ENCODE assay signal across 29 cellular contexts in genomic region chr5:137935694-137936093, GRCh38. TPM values are rescaled to one million over a fixed set of nuclear protein-coding genes. Genes with fewer than 3 reads are reported as not detected.
DNase-seq lines count a peak whose midpoint lies in the region; ATAC-seq, FAIRE-seq and TF ChIP-seq lines count a peak whose summit lies in the region.
"Had no signal": no experiment of that assay in that cellular context is flagged by ENCODE, and none has a peak within 500 bp of the region (broad histone marks: within the 10 kb centered on the region; RNA-seq: fewer than 3 reads in every experiment).

No MANE protein-coding gene starts in this region.

- POLR2A ChIA-PET in CD8-positive, alpha-beta T cell (lab: Charles Lee): interaction anchor here (1.7 kb wide), 1 partner anchor 47 kb away, joined by 6 read pairs; the partner anchor contains the start of gene PKD2L2

- TF ChIP-seq CTCF in CD8-positive, alpha-beta T cell (IDR thresholded peaks at IDR 0.05): no peak
- TF ChIP-seq CTCF in GM13977 (IDR thresholded peaks at IDR 0.05; ENCODE audit: extremely low read depth, insufficient read depth, missing control alignments): no peak

- H3K27me3 Mint-ChIP-seq in CD8-positive, alpha-beta T cell (ENCODE audit: low read depth): no peaks in the 10 kb centered on the region
- no peaks in the 10 kb centered on the region for H3K27me3 Mint-ChIP-seq in activated naive CD8-positive, alpha-beta T cell treated with anti-CD3 and anti-CD28 coated beads for 36 hours
- no peaks in the 10 kb centered on the region for H3K27me3 Mint-ChIP-seq in naive B cell
- H3K27me3 Mint-ChIP-seq: CD4-positive, CD25-positive, alpha-beta regulatory T cell; dendritic cell treated with granulocyte-macrophage colony-stimulating factor and Interleukin-4, amounts not matched to agents 40 ng/mL and 50 ng/mL, for 4 days had no signal

- no peak overlapping the region for H3K4me3 Mint-ChIP-seq in CD8-positive, alpha-beta T cell
- no peak overlapping the region for H3K4me3 Mint-ChIP-seq in activated naive CD8-positive, alpha-beta T cell treated with anti-CD3 and anti-CD28 coated beads for 36 hours
- no peak overlapping the region for H3K4me3 Mint-ChIP-seq in naive B cell
- H3K4me3 Mint-ChIP-seq: CD4-positive, CD25-positive, alpha-beta regulatory T cell; dendritic cell treated with granulocyte-macrophage colony-stimulating factor and Interleukin-4, amounts not matched to agents 40 ng/mL and 50 ng/mL, for 4 days had no signal

- H3K27me3 ChIP-seq in CD8-positive, alpha-beta T cell (ENCODE audit: insufficient read depth, low read length): no peaks in the 10 kb centered on the region
- H3K27me3 ChIP-seq: breast epithelium, tibial artery had no signal

- H3K27ac ChIP-seq in CD8-positive, alpha-beta T cell (ENCODE audit: low read depth, low read length): no peak overlapping the region
- H3K27ac ChIP-seq: breast epithelium, tibial artery had no signal

- H3K4me3 ChIP-seq in CD8-positive, alpha-beta T cell (ENCODE audit: low read depth, low read length): no peak overlapping the region
- H3K4me3 ChIP-seq: breast epithelium, tibial artery had no signal

- H3K9me3 ChIP-seq in CD8-positive, alpha-beta T cell (ENCODE audit: low read length): no peaks in the 10 kb centered on the region
- H3K9me3 ChIP-seq: breast epithelium, tibial artery had no signal

- peaks cover 8% of the 10 kb centered on the region for H3K36me3 ChIP-seq in CD8-positive, alpha-beta T cell (ENCODE audit: insufficient read depth, low read length)
- H3K36me3 ChIP-seq: breast epithelium had no signal

- intact Hi-C loops in CD8-positive, alpha-beta T cell (cut with DNase I, micrococcal nuclease): no loop called here

- peak; percentile 52 for FAIRE-seq in H54 (lab: Jason Lieb, UNC)
- FAIRE-seq: endothelial cell of umbilical vein had no signal

- ATAC-seq in CD8-positive, alpha-beta T cell: no peak
- no peak for ATAC-seq in naive B cell (ENCODE audit: low read depth in 2 of 2)

- no peak for TF ChIP-seq POLR2A in H54 (IDR thresholded peaks at IDR 0.05; ENCODE audit: low read depth, low read length)

- no peaks in the 10 kb centered on the region for H3K9me3 Mint-ChIP-seq in CD8-positive, alpha-beta T cell
- H3K9me3 Mint-ChIP-seq in activated naive CD8-positive, alpha-beta T cell treated with anti-CD3 and anti-CD28 coated beads for 36 hours: no peaks in the 10 kb centered on the region
- no peaks in the 10 kb centered on the region for H3K9me3 Mint-ChIP-seq in naive B cell
- H3K9me3 Mint-ChIP-seq: CD4-positive, CD25-positive, alpha-beta regulatory T cell; dendritic cell treated with granulocyte-macrophage colony-stimulating factor and Interleukin-4, amounts not matched to agents 40 ng/mL and 50 ng/mL, for 4 days had no signal

- peaks cover 36% of the 10 kb centered on the region for H3K36me3 Mint-ChIP-seq in CD8-positive, alpha-beta T cell
- H3K36me3 Mint-ChIP-seq in activated naive CD8-positive, alpha-beta T cell treated with anti-CD3 and anti-CD28 coated beads for 36 hours: peaks cover 29% of the 10 kb centered on the region
- H3K36me3 Mint-ChIP-seq in naive B cell: peaks cover 9 to 17% of the 10 kb centered on the region in 2 donors

- CTCF ChIA-PET in CD8-positive, alpha-beta T cell (lab: Charles Lee): interaction anchor here (1.4 kb wide), 1 partner anchor 306 kb away, joined by 3 read pairs; no protein-coding TSS in a partner anchor

- no peak for DNase-seq in CD8-positive, alpha-beta T cell
- DNase-seq in H54 (ENCODE audit: insufficient read length, low spot score) (no peak), naive B cell (no peak), GM13977 (ENCODE audit: low spot score) (no peak), DMS53 (lab: John Stamatoyannopoulos, UW) (no peak)
- no peak for DNase-seq in activated naive CD8-positive, alpha-beta T cell treated with anti-CD3 and anti-CD28 coated beads for 36 hours
- no peak for DNase-seq in effector CD8-positive, alpha-beta T cell (lab: John Stamatoyannopoulos, UW)
- DNase-seq: activated CD8-positive, alpha-beta memory T cell treated with anti-CD3 and anti-CD28 coated beads, Interleukin-2, amount 50 U/mL, for 4 hours; activated gamma-delta T cell; CD4-positive, CD25-positive, alpha-beta regulatory T cell; DMS 273 treated with DMSO at 0.1 percent for 48 hours; glutamatergic neuron; KBM-7; mammary epithelial cell; MM.1S; NCI-H1417 treated with DMSO at 0.1 percent for 48 hours; NCI-H2081 treated with DMSO at 0.1 percent for 48 hours; OCI-M1; retina; stimulated activated CD4-positive, alpha-beta T cell treated with anti-CD3 and anti-CD28 coated beads, Interleukin-2, amount 100 ng/mL, for 48 hours; stimulated activated naive CD4-positive, alpha-beta T cell treated with Interleukin-2 at 50 U/mL for 16 hours; T-helper 9 cell; tibial artery had no signal

- peaks cover 2% of the 10 kb centered on the region for H3K4me1 Mint-ChIP-seq in CD8-positive, alpha-beta T cell (ENCODE audit: low read depth)
- H3K4me1 Mint-ChIP-seq in activated naive CD8-positive, alpha-beta T cell treated with anti-CD3 and anti-CD28 coated beads for 36 hours: peaks cover 22% of the 10 kb centered on the region
- peaks cover 13 to 19% (median 18%) of the 10 kb centered on the region in 3 donors for H3K4me1 Mint-ChIP-seq in naive B cell
- H3K4me1 Mint-ChIP-seq: CD4-positive, CD25-positive, alpha-beta regulatory T cell had no signal

- no peaks in the 10 kb centered on the region for H3K4me1 ChIP-seq in CD8-positive, alpha-beta T cell (ENCODE audit: insufficient read depth, low read length)
- H3K4me1 ChIP-seq: breast epithelium had no signal

- in situ Hi-C loops in GM13977 (cut with MboI; ENCODE audit: low pct_unique_long_range_greater_than_20kb, low sequenced_read_pairs, unreplicated experiment): no loop called here

- peak overlapping the region; percentile 68 for H3K27ac Mint-ChIP-seq in CD8-positive, alpha-beta T cell
- H3K27ac Mint-ChIP-seq in activated naive CD8-positive, alpha-beta T cell treated with anti-CD3 and anti-CD28 coated beads for 36 hours: peak overlapping the region; percentile 9
- H3K27ac Mint-ChIP-seq in naive B cell: peak overlapping the region in 5 of 6 donors; percentile 51 to 86 (median 69)
- H3K27ac Mint-ChIP-seq: dendritic cell treated with granulocyte-macrophage colony-stimulating factor and Interleukin-4, amounts not matched to agents 40 ng/mL and 50 ng/mL, for 4 days had no signal

RNA-seq across cellular contexts. Expression of gene PKD2L2, which starts 46.4 kb away (rescaled TPM):
- not detected for total RNA-seq in CD8-positive, alpha-beta T cell
- total RNA-seq in activated naive CD8-positive, alpha-beta T cell treated with anti-CD3 and anti-CD28 coated beads for 36 hours: not detected
- polyA plus RNA-seq in naive B cell (ENCODE audit: low read depth in 6 of 6): 1 to 10 TPM in 1 of 6 donors, under 1 TPM in 5; 0.19 to 1.0 (median 0.56) TPM
- total RNA-seq: CD4-positive, CD25-positive, alpha-beta regulatory T cell; endothelial cell of umbilical vein; kidney epithelial cell; mammary epithelial cell; NCI-H460; omental fat pad had no signal
- polyA plus RNA-seq: endothelial cell of umbilical vein, mammary epithelial cell had no signal

Comparison
In these comparisons a context has a peak if more than half of its experiments do, and no peak if none do; other contexts are left out.
1. H3K27ac Mint-ChIP-seq: peak in every context shown above with its lines; median percentile 69 in naive B cell; 68 in CD8-positive, alpha-beta T cell; 9 in activated naive CD8-positive, alpha-beta T cell treated with anti-CD3 and anti-CD28 coated beads for 36 hours.